1 cellular context compared by ENCODE assay signal in genomic region chr15:25989327-25989726, GRCh38.
TF ChIP-seq lines count a peak whose summit lies in the region.

No MANE protein-coding gene starts in this region.

TF ChIP-seq in GM23338, 12 proteins besides CTCF, POLR2A, EP300 and RAD21 (continued from another document):
- no peak for TF ChIP-seq ZNF462 (CRISPR knock-in tag; IDR thresholded peaks at IDR 0.05)
